Comparison of ENCODE assay signal across 8 cellular contexts in genomic region chr2:46985512-46985911, GRCh38. TPM values are rescaled to one million over a fixed set of nuclear protein-coding genes. Genes with fewer than 3 reads are reported as not detected.
DNase-seq lines count a peak whose midpoint lies in the region; ATAC-seq and TF ChIP-seq lines count a peak whose summit lies in the region.

No MANE protein-coding gene starts in this region.

- DNase-seq in EL, result peak; percentile 37
- peak; percentile 64 for DNase-seq in activated CD8-positive, alpha-beta memory T cell treated with anti-CD3 and anti-CD28 coated beads, Interleukin-2, amount 10 ng/mL, durations not matched to agents 7 days and 5 days
- no peak for DNase-seq in lower lobe of right lung
- no peak for DNase-seq in Kasumi-1 (lab: John Stamatoyannopoulos, UW)
- DNase-seq in DMS114 treated with DMSO at 0.1 percent for 48 hours (lab: John Stamatoyannopoulos, UW; ENCODE audit: unreplicated experiment), result no peak

- peak overlapping the region; percentile 20 for H3K4me3 Mint-ChIP-seq in activated CD8-positive, alpha-beta memory T cell treated with anti-CD3 and anti-CD28 coated beads, Interleukin-2, amount 10 ng/mL, durations not matched to agents 7 days and 5 days

- intact Hi-C loops in lower lobe of right lung (cut with DNase I), result no loop called here

- no peaks in the 10 kb centered on the region for H3K27me3 ChIP-seq in lower lobe of right lung (ENCODE audit: low read depth)

- no peaks in the 10 kb centered on the region for H3K9me3 ChIP-seq in lower lobe of right lung

- no peaks in the 10 kb centered on the region for H3K27me3 Mint-ChIP-seq in activated CD8-positive, alpha-beta memory T cell treated with anti-CD3 and anti-CD28 coated beads, Interleukin-2, amount 10 ng/mL, durations not matched to agents 7 days and 5 days

- H3K36me3 Mint-ChIP-seq in activated CD8-positive, alpha-beta memory T cell treated with anti-CD3 and anti-CD28 coated beads, Interleukin-2, amount 10 ng/mL, durations not matched to agents 7 days and 5 days, result peaks cover 7% of the 10 kb centered on the region

- peaks cover 60% of the 10 kb centered on the region for H3K4me1 Mint-ChIP-seq in activated CD8-positive, alpha-beta memory T cell treated with anti-CD3 and anti-CD28 coated beads, Interleukin-2, amount 10 ng/mL, durations not matched to agents 7 days and 5 days

- H3K36me3 ChIP-seq in lower lobe of right lung, result peaks cover 9% of the 10 kb centered on the region

- CTCF ChIA-PET in activated CD8-positive, alpha-beta memory T cell treated with anti-CD3 and anti-CD28 coated beads, Interleukin-2, amount 10 ng/mL, durations not matched to agents 7 days and 5 days (lab: Charles Lee), result interaction anchor here (0.7 to 1.5 kb wide), 3 partner anchors 19 to 171 kb away, joined by 3 to 4 read pairs (median 3); no protein-coding TSS in a partner anchor

- TF ChIP-seq CTCF in lower lobe of right lung (IDR thresholded peaks at IDR 0.05), result no peak

- peaks cover 80% of the 10 kb centered on the region for H3K4me1 ChIP-seq in lower lobe of right lung

- no peaks in the 10 kb centered on the region for H3K9me3 Mint-ChIP-seq in activated CD8-positive, alpha-beta memory T cell treated with anti-CD3 and anti-CD28 coated beads, Interleukin-2, amount 10 ng/mL, durations not matched to agents 7 days and 5 days (ENCODE audit: low read depth)

- H3K27ac ChIP-seq in lower lobe of right lung, result peak overlapping the region; percentile 78

- ATAC-seq in HG02981 (IDR thresholded peaks at IDR 0.05; ENCODE audit: unreplicated experiment), result peak; percentile 29
- peak; percentile 62 for ATAC-seq in activated CD8-positive, alpha-beta memory T cell treated with anti-CD3 and anti-CD28 coated beads, Interleukin-2, amount 10 ng/mL, durations not matched to agents 7 days and 5 days
- ATAC-seq in lower lobe of right lung, result no peak
- no peak for ATAC-seq in GM19328 (IDR thresholded peaks at IDR 0.05; ENCODE audit: unreplicated experiment)
- ATAC-seq in HG02571 (IDR thresholded peaks at IDR 0.05; ENCODE audit: unreplicated experiment), result no peak

- H3K4me3 ChIP-seq in lower lobe of right lung, result no peak overlapping the region

- peak overlapping the region; percentile 93 for H3K27ac Mint-ChIP-seq in activated CD8-positive, alpha-beta memory T cell treated with anti-CD3 and anti-CD28 coated beads, Interleukin-2, amount 10 ng/mL, durations not matched to agents 7 days and 5 days

RNA-seq across cellular contexts. Expression of gene TTC7A, which starts 44.5 kb away (rescaled TPM):
- 10 to 100 TPM; 67.5 to 79.0 TPM for total RNA-seq in activated CD8-positive, alpha-beta memory T cell treated with anti-CD3 and anti-CD28 coated beads, Interleukin-2, amount 10 ng/mL, durations not matched to agents 7 days and 5 days
- 60.9 TPM for total RNA-seq in lower lobe of right lung

Comparison
In these comparisons a context has a peak if more than half of its experiments do, and no peak if none do; other contexts are left out.
1. DNase-seq: peak in EL (single experiment) and activated CD8-positive, alpha-beta memory T cell treated with anti-CD3 and anti-CD28 coated beads, Interleukin-2, amount 10 ng/mL, durations not matched to agents 7 days and 5 days (single experiment); none in lower lobe of right lung (single experiment), Kasumi-1 (0 of 2) and DMS114 treated with DMSO at 0.1 percent for 48 hours (single experiment).
2. ATAC-seq: peak in HG02981 (single experiment) and activated CD8-positive, alpha-beta memory T cell treated with anti-CD3 and anti-CD28 coated beads, Interleukin-2, amount 10 ng/mL, durations not matched to agents 7 days and 5 days (single experiment); none in lower lobe of right lung (0 of 2), GM19328 (single experiment) and HG02571 (single experiment).